Comparison of ENCODE assay signal across 16 cellular contexts in genomic region chr1:902802-903201, GRCh38. TPM values are rescaled to one million over a fixed set of nuclear protein-coding genes. Genes with fewer than 3 reads are reported as not detected.
A peak's percentile ranks its signal among the peaks of the same experiment; 100 is the strongest.
DNase-seq lines count a peak whose midpoint lies in the region; ATAC-seq, FAIRE-seq and TF ChIP-seq lines count a peak whose summit lies in the region.
"Had no signal": no experiment of that assay in that cellular context is flagged by ENCODE, and none has a peak within 500 bp of the region (broad histone marks: within the 10 kb centered on the region; RNA-seq: fewer than 3 reads in every experiment).

No MANE protein-coding gene starts in this region.

- no peak for TF ChIP-seq POLR2A in GM12892 (IDR thresholded peaks at IDR 0.05; ENCODE audit: low read depth, low read length)

- no peaks in the 10 kb centered on the region for H3K9me3 ChIP-seq in colonic mucosa
- H3K9me3 ChIP-seq: HAP-1 had no signal

- H3K27me3 Mint-ChIP-seq in activated CD4-positive, alpha-beta T cell treated with anti-CD3 and anti-CD28 coated beads, Interleukin-2, amount 10 ng/mL, durations not matched to agents 24 days and 14 days, result peaks cover 51% of the 10 kb centered on the region
- peaks cover 61% of the 10 kb centered on the region for H3K27me3 Mint-ChIP-seq in nephron (ENCODE audit: low read depth)

- TF ChIP-seq CTCF in coronary artery (IDR thresholded peaks at IDR 0.05) (no peak), nephron (IDR thresholded peaks at IDR 0.05; ENCODE audit: unreplicated experiment in 3 of 3) (no peak), colonic mucosa (IDR thresholded peaks at IDR 0.05) (no peak)

- H3K4me3 Mint-ChIP-seq in activated CD4-positive, alpha-beta T cell treated with anti-CD3 and anti-CD28 coated beads, Interleukin-2, amount 10 ng/mL, durations not matched to agents 24 days and 14 days, result peak overlapping the region; percentile 49
- H3K4me3 Mint-ChIP-seq in nephron, result peak overlapping the region; percentile 69 to 74 (median 74)

- H3K9ac ChIP-seq in colonic mucosa (ENCODE audit: low read depth in 2 of 2, low read length in 2 of 2), result no peak overlapping the region

- no peak overlapping the region for H3K27ac ChIP-seq in coronary artery
- no peak overlapping the region for H3K27ac ChIP-seq in colonic mucosa

- H3K27me3 ChIP-seq in colonic mucosa, result peaks cover 12% of the 10 kb centered on the region

- no peak for FAIRE-seq in GM12892 (lab: Jason Lieb, UNC)
- FAIRE-seq: A204.1 had no signal

- H3K4me3 ChIP-seq in coronary artery (no peak overlapping the region), colonic mucosa (no peak overlapping the region)
- H3K4me3 ChIP-seq: HAP-1 had no signal

- peaks cover 5% of the 10 kb centered on the region for H3K36me3 Mint-ChIP-seq in activated CD4-positive, alpha-beta T cell treated with anti-CD3 and anti-CD28 coated beads, Interleukin-2, amount 10 ng/mL, durations not matched to agents 24 days and 14 days (ENCODE audit: low read depth)
- peaks cover under 1% of the 10 kb centered on the region for H3K36me3 Mint-ChIP-seq in nephron (ENCODE audit: low read depth)
- H3K36me3 Mint-ChIP-seq: IgD-negative memory B cell had no signal

- ATAC-seq in GM19397 (IDR thresholded peaks at IDR 0.05; ENCODE audit: unreplicated experiment), result no peak
- ATAC-seq: Panc1 had no signal

- H3K4me1 ChIP-seq in colonic mucosa, result peaks cover 10% of the 10 kb centered on the region

- intact Hi-C loops in activated CD4-positive, alpha-beta T cell treated with anti-CD3 and anti-CD28 coated beads, Interleukin-2, amount 10 ng/mL, durations not matched to agents 24 days and 14 days (cut with micrococcal nuclease), result loop anchor here (5.0 kb wide), 1 partner anchor 34 kb away; no protein-coding TSS in a partner anchor
- intact Hi-C loops in colonic mucosa (cut with DNase I), result no loop called here

- no peak for DNase-seq in activated CD4-positive, alpha-beta T cell treated with anti-CD3 and anti-CD28 coated beads, Interleukin-2, amount 10 ng/mL, durations not matched to agents 24 days and 14 days
- no peak for DNase-seq in activated CD4-positive, alpha-beta T cell treated with anti-CD3 and anti-CD28 coated beads, Interleukin-2, amount 50 U/mL, for 1 hour
- DNase-seq in GM12892 (ENCODE audit: insufficient read length), result peak; percentile 2
- peak; percentile 72 for DNase-seq in coronary artery (ENCODE audit: low spot score)
- no peak for DNase-seq in stimulated activated CD4-positive, alpha-beta T cell treated with anti-CD3 and anti-CD28 coated beads, Interleukin-4, amount 100 ng/mL, for 1 hour
- no peak for DNase-seq in colonic mucosa
- DNase-seq: NCI-H1417 treated with DMSO at 0.1 percent for 48 hours, NCI-H2029 treated with DMSO at 0.1 percent for 48 hours, NCI-H510A treated with DMSO at 0.1 percent for 48 hours, SHP77 had no signal

- H3K9me3 Mint-ChIP-seq in activated CD4-positive, alpha-beta T cell treated with anti-CD3 and anti-CD28 coated beads, Interleukin-2, amount 10 ng/mL, durations not matched to agents 24 days and 14 days, result peaks cover 10% of the 10 kb centered on the region
- no peaks in the 10 kb centered on the region for H3K9me3 Mint-ChIP-seq in nephron

- peaks cover 11% of the 10 kb centered on the region for H3K4me1 Mint-ChIP-seq in activated CD4-positive, alpha-beta T cell treated with anti-CD3 and anti-CD28 coated beads, Interleukin-2, amount 10 ng/mL, durations not matched to agents 24 days and 14 days
- H3K4me1 Mint-ChIP-seq in nephron, result peaks cover 23% of the 10 kb centered on the region

- H3K27ac Mint-ChIP-seq in activated CD4-positive, alpha-beta T cell treated with anti-CD3 and anti-CD28 coated beads, Interleukin-2, amount 10 ng/mL, durations not matched to agents 24 days and 14 days, result no peak overlapping the region
- no peak overlapping the region for H3K27ac Mint-ChIP-seq in nephron
- H3K27ac Mint-ChIP-seq: IgD-negative memory B cell had no signal

- no peaks in the 10 kb centered on the region for H3K36me3 ChIP-seq in colonic mucosa

RNA-seq across cellular contexts. Expression of gene SAMD11, which starts 20.9 kb away (rescaled TPM):
- not detected in 2 replicates for total RNA-seq in activated CD4-positive, alpha-beta T cell treated with anti-CD3 and anti-CD28 coated beads, Interleukin-2, amount 10 ng/mL, durations not matched to agents 24 days and 14 days
- not detected for polyA plus RNA-seq in GM12892 (2012; ENCODE audit: missing spikeins)
- total RNA-seq in colonic mucosa, result 1 to 10 TPM; 3.0 to 4.2 TPM
- polyA plus RNA-seq: IgD-negative memory B cell had no signal

RNA-seq across cellular contexts. Expression of gene NOC2L, which starts 56.3 kb away (rescaled TPM):
- total RNA-seq in activated CD4-positive, alpha-beta T cell treated with anti-CD3 and anti-CD28 coated beads, Interleukin-2, amount 10 ng/mL, durations not matched to agents 24 days and 14 days, result 190 and 192 TPM in 2 replicates
- 37.8 TPM for polyA plus RNA-seq in GM12892 (2012; ENCODE audit: missing spikeins)
- total RNA-seq in colonic mucosa, result 100 to 1,000 TPM in 1 of 2 donors, 10 to 100 TPM in 1; 46.9 to 127 TPM

RNA-seq across cellular contexts. Expression of gene KLHL17, which starts 57.6 kb away (rescaled TPM):
- 46.4 and 48.1 TPM in 2 replicates for total RNA-seq in activated CD4-positive, alpha-beta T cell treated with anti-CD3 and anti-CD28 coated beads, Interleukin-2, amount 10 ng/mL, durations not matched to agents 24 days and 14 days
- 8.9 TPM for polyA plus RNA-seq in GM12892 (2012; ENCODE audit: missing spikeins)
- total RNA-seq in colonic mucosa, result 10 to 100 TPM in 1 of 2 donors, 1 to 10 TPM in 1; 9.9 to 16.7 TPM

Comparison
In these comparisons a context has a peak if more than half of its experiments do, and no peak if none do; other contexts are left out.
1. DNase-seq: peak in GM12892 (single experiment) and coronary artery (single experiment); none in activated CD4-positive, alpha-beta T cell treated with anti-CD3 and anti-CD28 coated beads, Interleukin-2, amount 10 ng/mL, durations not matched to agents 24 days and 14 days (single experiment), activated CD4-positive, alpha-beta T cell treated with anti-CD3 and anti-CD28 coated beads, Interleukin-2, amount 50 U/mL, for 1 hour (single experiment), stimulated activated CD4-positive, alpha-beta T cell treated with anti-CD3 and anti-CD28 coated beads, Interleukin-4, amount 100 ng/mL, for 1 hour (single experiment) and colonic mucosa (single experiment).